In the genomic region with DNA sequence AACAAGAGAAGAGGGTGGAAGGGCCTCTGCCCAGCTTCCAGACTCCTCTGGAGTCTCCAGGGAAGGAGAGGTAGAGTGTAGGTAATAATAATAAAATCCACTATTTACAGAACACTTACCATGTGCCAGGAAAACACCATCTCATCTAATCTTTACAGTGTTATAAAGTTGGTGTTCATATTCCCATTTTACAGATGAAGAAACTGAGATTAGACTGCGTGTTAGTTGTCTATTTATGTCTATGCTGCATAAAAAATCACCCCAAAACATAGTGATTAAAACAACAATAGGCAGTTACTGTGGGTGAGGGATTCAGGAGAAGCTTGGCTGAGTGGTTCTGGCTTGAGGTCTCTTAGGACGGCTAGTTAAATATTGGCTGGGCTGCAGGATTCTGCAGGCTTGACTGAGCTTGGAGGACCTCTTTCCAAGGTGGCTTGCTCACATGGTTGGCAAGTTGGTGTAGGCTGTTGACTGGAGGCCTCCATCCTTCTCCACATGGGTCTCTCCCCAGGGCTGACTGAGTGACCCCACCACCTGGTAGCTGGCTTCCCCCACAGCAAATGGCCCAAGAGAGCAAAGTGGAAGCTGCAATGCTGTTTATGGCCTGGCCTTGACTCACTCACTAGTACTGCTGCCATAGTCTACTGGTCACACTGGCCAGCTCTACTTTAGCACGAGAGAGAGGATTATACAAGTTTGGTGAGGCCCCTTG, we compare ENCODE assay signal across 19 cellular contexts. TPM values are rescaled to one million over a fixed set of nuclear protein-coding genes. Genes with fewer than 3 reads are reported as not detected.
DNase-seq lines count a peak whose midpoint lies in the region; ATAC-seq, FAIRE-seq and TF ChIP-seq lines count a peak whose summit lies in the region.
"Had no signal": no experiment of that assay in that cellular context is flagged by ENCODE, and none has a peak within 500 bp of the region (broad histone marks: within the 10 kb centered on the region; RNA-seq: fewer than 3 reads in every experiment).

No MANE protein-coding gene starts in this region.

- in situ Hi-C loops in K562 (cut with MboI) (no loop called here), gastrocnemius medialis (cut with MboI; ENCODE audit: low sequenced_read_pairs in 4 of 4) (no loop called here)

- TF ChIP-seq EP300 in K562 (IDR thresholded peaks at IDR 0.05; ENCODE audit: low read length) = no peak

- BruUV-seq in K562 (replicated peaks; lab: Mats Ljungman, UMichigan) = no TSS peak

- H3K9me3 ChIP-seq in K562 (replicated peaks; ENCODE audit: control insufficient read depth, insufficient read depth, low read depth, low read length) (no peaks in the 10 kb centered on the region), thyroid gland (no peaks in the 10 kb centered on the region), gastrocnemius medialis (no peaks in the 10 kb centered on the region)
- H3K9me3 ChIP-seq: Caco-2 had no signal

- H3K36me3 ChIP-seq in K562 (ENCODE audit: control insufficient read depth, insufficient read depth, low read length) (no peaks in the 10 kb centered on the region), thyroid gland (no peaks in the 10 kb centered on the region), gastrocnemius medialis (no peaks in the 10 kb centered on the region)

- H3K4me3 ChIP-seq in K562 (no peak overlapping the region), thyroid gland (replicated peaks in 1 of 3) (no peak overlapping the region), gastrocnemius medialis (no peak overlapping the region)
- H3K4me3 ChIP-seq: GM23338 had no signal

- DNase-seq in DMS53 (lab: John Stamatoyannopoulos, UW) (peak; percentile 73), DMS79 (lab: John Stamatoyannopoulos, UW) (peak; percentile 90), K562 (ENCODE audit: extremely low read depth in 1 of 4, low spot score in 3 of 4) (no peak), thyroid gland (peak; percentile 39 to 52), NOMO-1 treated with dmso at 0.1 percent for 144 hours (lab: John Stamatoyannopoulos, UW; ENCODE audit: unreplicated experiment) (no peak), gastrocnemius medialis (no peak)
- DNase-seq in activated CD4-positive, CD25-positive, alpha-beta regulatory T cell treated with anti-CD3 and anti-CD28 coated beads, Interleukin-2, amount 50 U/mL, for 72 hours = no peak
- DNase-seq: AML-193; Caco-2; CD4-positive, alpha-beta T cell; HCEC 1CT had no signal

- ATAC-seq in K562 (no peak), gastrocnemius medialis (no peak)
- ATAC-seq: GM23338 had no signal

- H3K9ac ChIP-seq in K562 (ENCODE audit: insufficient read depth in 1 of 2, low read depth in 2 of 2, low read length in 2 of 2) = no peak overlapping the region
- H3K9ac ChIP-seq: KMS-11 had no signal

- no peaks in the 10 kb centered on the region for H4K20me1 ChIP-seq in K562 (replicated peaks; ENCODE audit: control insufficient read depth, insufficient read depth, low read length)

- CTCF ChIA-PET in K562 (lab: Yijun Ruan, JAX; ENCODE audit: low intra/inter-chr PET ratio) = no interaction called here

- FAIRE-seq in K562 (lab: Jason Lieb, UNC) = no peak
- FAIRE-seq: A204.1, D721Med, G401.6, GM12891, H54 had no signal

- H3K9me1 ChIP-seq in K562 (ENCODE audit: control insufficient read depth, insufficient read depth, low read length) = no peaks in the 10 kb centered on the region

- no peak for TF ChIP-seq RAD21 in K562 (CRISPR knock-in tag; conservative IDR thresholded peaks at IDR 0.05 in 1 of 2, IDR thresholded peaks at IDR 0.05 in 1 of 2)

- no peaks in the 10 kb centered on the region for H3K79me2 ChIP-seq in K562 (ENCODE audit: control insufficient read depth, insufficient read depth, low read length)

- intact Hi-C loops in K562 (cut with micrococcal nuclease) = no loop called here
- intact Hi-C loops in thyroid gland (cut with DNase I) = no loop called here
- intact Hi-C loops in gastrocnemius medialis (cut with DNase I; ENCODE audit: low total_unique reads) = no loop called here

- 8% methylated on average over 3 of the region's 3 CpGs for WGBS in K562 (ENCODE audit: insufficient coverage, low coverage, missing lambda C conversion rate)
- WGBS in thyroid gland, 2 donors = 57 to 63% methylated on average over 3 of the region's 3 CpGs

- TF ChIP-seq POLR2A in K562 (conservative IDR thresholded peaks at IDR 0.05) (no peak), thyroid gland (IDR thresholded peaks at IDR 0.05) (no peak), gastrocnemius medialis (IDR thresholded peaks at IDR 0.05) (no peak)

- H3K4me1 ChIP-seq in K562 (replicated peaks in 1 of 2; ENCODE audit: control insufficient read depth in 2 of 2, insufficient read depth in 2 of 2, low read length in 2 of 2) (no peaks in the 10 kb centered on the region), thyroid gland (no peaks in the 10 kb centered on the region), gastrocnemius medialis (no peaks in the 10 kb centered on the region)
- H3K4me1 ChIP-seq: Caco-2 had no signal

- TF ChIP-seq CTCF in K562 (IDR thresholded peaks at IDR 0.05 in 2 of 3, conservative IDR thresholded peaks at IDR 0.05 in 1 of 3; ENCODE audit: insufficient read depth in 2 of 3, low read depth in 1 of 3, low read length in 3 of 3) (no peak), thyroid gland (IDR thresholded peaks at IDR 0.05) (no peak), gastrocnemius medialis (IDR thresholded peaks at IDR 0.05 in 4 of 5, conservative IDR thresholded peaks at IDR 0.05 in 1 of 5) (no peak)

- no peak overlapping the region for H2AFZ ChIP-seq in K562 (ENCODE audit: low read depth, low read length)
- H2AFZ ChIP-seq: GM23338 had no signal

- H3K4me2 ChIP-seq in K562 (ENCODE audit: insufficient read depth, low read length) = no peak overlapping the region
- H3K4me2 ChIP-seq: GM23338, KMS-11 had no signal

- H3K27ac ChIP-seq in K562 (ENCODE audit: extremely low read depth, low read depth, low read length) (no peak overlapping the region), thyroid gland (no peak overlapping the region), gastrocnemius medialis (no peak overlapping the region)
- H3K27ac ChIP-seq: C4-2B, KMS-11 had no signal

- POLR2A ChIA-PET in K562 (lab: Yijun Ruan, JAX) = interaction anchor here (0.7 to 1.1 kb wide), 3 partner anchors 12 to 25 kb away, joined by 3 to 4 read pairs (median 3); no protein-coding TSS in a partner anchor

- peaks cover 6 to 41% of the 10 kb centered on the region in 2 experiments for H3K27me3 ChIP-seq in K562 (ENCODE audit: control insufficient read depth in 2 of 2, insufficient read depth in 2 of 2, low read length in 2 of 2)
- no peaks in the 10 kb centered on the region for H3K27me3 ChIP-seq in thyroid gland
- peaks cover 7 to 11% (median 9%) of the 10 kb centered on the region in 3 donors for H3K27me3 ChIP-seq in gastrocnemius medialis

RNA-seq across cellular contexts. Expression of a gene that starts 6.5 kb away (rescaled TPM):
- not detected in 2 replicates for total RNA-seq in K562 (2011; cell fraction: chromatin; rRNA removed; ENCODE audit: low replicate concordance)
- not detected in 2 replicates for total RNA-seq in K562 (2011; cell fraction: nucleolus; rRNA removed)
- not detected in 2 replicates for total RNA-seq in K562 (2011; cell fraction: nucleoplasm; rRNA removed)
- total RNA-seq in K562 (2014; rRNA removed) (not detected in 2 replicates), K562 (2014; rRNA removed; fragmentation: Illumina TruSeq; extraction: Trizol) (not detected in 2 replicates), K562 (2015; rRNA removed; fragmentation: Illumina TruSeq; extraction: Trizol) (not detected in 2 replicates), K562 (2021) (not detected in 2 replicates), thyroid gland (not detected), gastrocnemius medialis (not detected)
- polyA plus RNA-seq in K562 (2011; rRNA removed) (not detected in 2 replicates), K562 (2014; fragmentation: Illumina TruSeq; extraction: Trizol) (not detected in 2 replicates), K562 (2014; fragmentation: Nextera tagmentation; extraction: Ambion mirVana) (not detected), K562 (2014; rRNA removed) (not detected in 2 replicates)
- polyA plus RNA-seq in K562 (2011; cell fraction: cytosol; rRNA removed) = not detected in 2 replicates
- not detected in 2 replicates for polyA plus RNA-seq in K562 (2011; cell fraction: nucleus; rRNA removed)
- not detected in 2 replicates for polyA plus RNA-seq in K562 (2012)
- polyA minus RNA-seq in K562 (2011; rRNA and poly(A)+ RNA removed) = not detected in 2 replicates
- not detected in 2 replicates for polyA minus RNA-seq in K562 (2011; cell fraction: cytosol; rRNA and poly(A)+ RNA removed)
- not detected in 2 replicates for polyA minus RNA-seq in K562 (2011; cell fraction: nucleus; rRNA and poly(A)+ RNA removed)
- total RNA-seq: Caco-2; CD4-positive, alpha-beta T cell; GM23338 had no signal
- polyA plus RNA-seq: GM23338 had no signal

RNA-seq across cellular contexts. Expression of a gene that starts 35.3 kb away (rescaled TPM):
- total RNA-seq in K562 (2011; cell fraction: chromatin; rRNA removed; ENCODE audit: low replicate concordance) = not detected in 2 replicates
- total RNA-seq in K562 (2011; cell fraction: nucleolus; rRNA removed) = not detected in 2 replicates
- not detected in 2 replicates for total RNA-seq in K562 (2011; cell fraction: nucleoplasm; rRNA removed)
- total RNA-seq in K562 (2014; rRNA removed) = not detected in 2 replicates
- not detected in 2 replicates for total RNA-seq in K562 (2014; rRNA removed; fragmentation: Illumina TruSeq; extraction: Trizol)
- total RNA-seq in K562 (2015; rRNA removed; fragmentation: Illumina TruSeq; extraction: Trizol) = not detected in 2 replicates
- not detected in 2 replicates for total RNA-seq in K562 (2021)
- polyA plus RNA-seq in K562 (2011; rRNA removed) = 0.05 TPM in 1 of 2 replicates, not detected in the other
- polyA plus RNA-seq in K562 (2011; cell fraction: cytosol; rRNA removed) = 0.03 TPM in 1 of 2 replicates, not detected in the other
- polyA plus RNA-seq in K562 (2011; cell fraction: nucleus; rRNA removed) = 0.07 and 0.09 TPM in 2 replicates
- 0.07 and 1.3 TPM in 2 replicates for polyA plus RNA-seq in K562 (2012)
- polyA plus RNA-seq in K562 (2014; fragmentation: Illumina TruSeq; extraction: Trizol) = not detected in 2 replicates
- not detected for polyA plus RNA-seq in K562 (2014; fragmentation: Nextera tagmentation; extraction: Ambion mirVana)
- not detected in 2 replicates for polyA plus RNA-seq in K562 (2014; rRNA removed)
- not detected in 2 replicates for polyA minus RNA-seq in K562 (2011; rRNA and poly(A)+ RNA removed)
- not detected in 2 replicates for polyA minus RNA-seq in K562 (2011; cell fraction: cytosol; rRNA and poly(A)+ RNA removed)
- polyA minus RNA-seq in K562 (2011; cell fraction: nucleus; rRNA and poly(A)+ RNA removed) = 0.22 TPM in 1 of 2 replicates, not detected in the other
- total RNA-seq in thyroid gland = under 1 TPM in 1 of 4 donors, not detected in 3; 0.27 TPM
- under 1 TPM in 1 of 4 donors, not detected in 3; 0.16 TPM for total RNA-seq in gastrocnemius medialis
- total RNA-seq: Caco-2; CD4-positive, alpha-beta T cell; GM23338 had no signal
- polyA plus RNA-seq: GM23338 had no signal

RNA-seq across cellular contexts. Expression of a gene that starts 42.5 kb away (rescaled TPM):
- 216 and 291 TPM in 2 replicates for total RNA-seq in K562 (2011; cell fraction: chromatin; rRNA removed; ENCODE audit: low replicate concordance)
- total RNA-seq in K562 (2011; cell fraction: nucleolus; rRNA removed) = 159 and 160 TPM in 2 replicates
- total RNA-seq in K562 (2011; cell fraction: nucleoplasm; rRNA removed) = 167 and 180 TPM in 2 replicates
- total RNA-seq in K562 (2014; rRNA removed) (34.2 and 40.1 TPM in 2 replicates), K562 (2014; rRNA removed; fragmentation: Illumina TruSeq; extraction: Trizol) (27.6 and 28.6 TPM in 2 replicates), K562 (2015; rRNA removed; fragmentation: Illumina TruSeq; extraction: Trizol) (29.0 and 30.6 TPM in 2 replicates), K562 (2021) (38.5 and 42.3 TPM in 2 replicates), thyroid gland (10 to 100 TPM; 36.2 to 63.4 (median 45.2) TPM), gastrocnemius medialis (10 to 100 TPM; 17.9 to 31.4 (median 20.7) TPM)
- polyA plus RNA-seq in K562 (2011; rRNA removed) (32.6 and 32.8 TPM in 2 replicates), K562 (2014; fragmentation: Illumina TruSeq; extraction: Trizol) (30.6 and 32.2 TPM in 2 replicates), K562 (2014; fragmentation: Nextera tagmentation; extraction: Ambion mirVana) (10 to 100 TPM in 1 of 2 experiments, 1 to 10 TPM in 1; 9.9 to 10.5 TPM), K562 (2014; rRNA removed) (30.4 and 32.0 TPM in 2 replicates)
- 20.9 and 23.7 TPM in 2 replicates for polyA plus RNA-seq in K562 (2011; cell fraction: cytosol; rRNA removed)
- polyA plus RNA-seq in K562 (2011; cell fraction: nucleus; rRNA removed) = 128 and 143 TPM in 2 replicates
- polyA plus RNA-seq in K562 (2012) = 23.1 and 25.5 TPM in 2 replicates
- 51.3 and 51.8 TPM in 2 replicates for polyA minus RNA-seq in K562 (2011; rRNA and poly(A)+ RNA removed)
- polyA minus RNA-seq in K562 (2011; cell fraction: cytosol; rRNA and poly(A)+ RNA removed) = 16.5 and 21.1 TPM in 2 replicates
- polyA minus RNA-seq in K562 (2011; cell fraction: nucleus; rRNA and poly(A)+ RNA removed) = 79.6 and 106 TPM in 2 replicates

Comparison
In these comparisons a context has a peak if more than half of its experiments do, and no peak if none do; other contexts are left out.
1. DNase-seq: peak in DMS53 (single experiment), DMS79 (single experiment) and thyroid gland (2 of 2); none in K562 (0 of 4), NOMO-1 treated with dmso at 0.1 percent for 144 hours (single experiment), gastrocnemius medialis (0 of 2) and activated CD4-positive, CD25-positive, alpha-beta regulatory T cell treated with anti-CD3 and anti-CD28 coated beads, Interleukin-2, amount 50 U/mL, for 72 hours (single experiment).